5 cellular contexts compared by ENCODE assay signal in genomic region chr7:67196176-67196575, GRCh38.
A peak's percentile ranks its signal among the peaks of the same experiment; 100 is the strongest.
DNase-seq lines count a peak whose midpoint lies in the region; ATAC-seq, FAIRE-seq and TF ChIP-seq lines count a peak whose summit lies in the region.
"Not testable (repeated sequence)": the region's sequence is repeated elsewhere in the genome, so short reads cannot be mapped to it uniquely, and the experiment has no call there.

No MANE protein-coding gene starts in this region.

- not testable (repeated sequence) for H3K27me3 ChIP-seq in PC-3 (ENCODE audit: low read length); K562 (ENCODE audit: control insufficient read depth in 2 of 2, insufficient read depth in 2 of 2, low read length in 2 of 2); small intestine (ENCODE audit: control insufficient read depth in 2 of 2, insufficient read depth in 2 of 2, low read length in 2 of 2)

- not testable (repeated sequence) for H3K4me3 ChIP-seq in OCI-LY7 (ENCODE audit: low read depth, low read length, poor library complexity, severe bottlenecking); PC-3 (ENCODE audit: low read length); K562; small intestine (ENCODE audit: low read depth in 1 of 2, low read length in 2 of 2)

- in situ Hi-C loops in K562 (cut with MboI), result not testable (repeated sequence)

- H3K4me1 ChIP-seq in OCI-LY7 (ENCODE audit: insufficient read depth, low read length, poor library complexity, severe bottlenecking); PC-3 (ENCODE audit: insufficient read depth, low read length); K562 (replicated peaks in 1 of 2; ENCODE audit: control insufficient read depth in 2 of 2, insufficient read depth in 2 of 2, low read length in 2 of 2); small intestine (ENCODE audit: control insufficient read depth in 2 of 2, insufficient read depth in 1 of 2, low read depth in 1 of 2, low read length in 1 of 2): not testable (repeated sequence)

- H3K9me1 ChIP-seq in K562 (ENCODE audit: control insufficient read depth, insufficient read depth, low read length), result not testable (repeated sequence)

- ATAC-seq in PC-3 (peak; percentile 50; the same call in 1 of the 2 replicates), left colon (peak; percentile 53)
- not testable (repeated sequence) for ATAC-seq in K562

- H3F3A ChIP-seq in PC-3 (ENCODE audit: low read length, unreplicated experiment), result not testable (repeated sequence)

- not testable (repeated sequence) for H3K27ac ChIP-seq in OCI-LY7 (ENCODE audit: low read depth, low read length, poor library complexity, severe bottlenecking); PC-3 (ENCODE audit: low read length); K562 (ENCODE audit: extremely low read depth, low read depth, low read length); small intestine (ENCODE audit: low read depth in 1 of 2, low read length in 1 of 2)

- not testable (repeated sequence) for TF ChIP-seq EP300 in K562 (IDR thresholded peaks at IDR 0.05; ENCODE audit: low read length)

- not testable (repeated sequence) for H3K4me2 ChIP-seq in OCI-LY7 (ENCODE audit: low read length); PC-3 (ENCODE audit: low read length); K562 (ENCODE audit: insufficient read depth, low read length)

- not testable (repeated sequence) for H3K9ac ChIP-seq in PC-3 (ENCODE audit: low read length); K562 (ENCODE audit: insufficient read depth in 1 of 2, low read depth in 2 of 2, low read length in 2 of 2)

- TSS peak; percentile 20 for BruUV-seq in OCI-LY7 (replicated peaks; lab: Mats Ljungman, UMichigan)
- not testable (repeated sequence) for BruUV-seq in PC-3 (replicated peaks; lab: Mats Ljungman, UMichigan); K562 (replicated peaks; lab: Mats Ljungman, UMichigan)

- TF ChIP-seq RAD21 in K562 (CRISPR knock-in tag; conservative IDR thresholded peaks at IDR 0.05 in 1 of 2, IDR thresholded peaks at IDR 0.05 in 1 of 2), result not testable (repeated sequence)

- H3K9me2 ChIP-seq in OCI-LY7 (ENCODE audit: insufficient read depth, low read length); PC-3 (replicated peaks; ENCODE audit: low read length): not testable (repeated sequence)

- POLR2A ChIA-PET in OCI-LY7 (lab: Charles Lee); PC-3 (lab: Charles Lee; ENCODE audit: unreplicated experiment); K562 (lab: Yijun Ruan, JAX): not testable (repeated sequence)

- not testable (repeated sequence) for FAIRE-seq in K562 (lab: Jason Lieb, UNC); small intestine (lab: Jason Lieb, UNC)

- intact Hi-C loops in OCI-LY7 (cut with micrococcal nuclease; ENCODE audit: unreplicated experiment); PC-3 (cut with micrococcal nuclease); K562 (cut with micrococcal nuclease); left colon (cut with DNase I, micrococcal nuclease): not testable (repeated sequence)

- DNase-seq in OCI-LY7 (ENCODE audit: low spot score); PC-3; K562 (ENCODE audit: extremely low read depth in 1 of 4, low spot score in 3 of 4); left colon: not testable (repeated sequence)
- DNase-seq in small intestine, result peak; percentile 14

- 39% methylated on average over 2 of the region's 2 CpGs for WGBS in K562 (ENCODE audit: insufficient coverage, low coverage, missing lambda C conversion rate)
- 41 to 89% (median 77%) methylated on average over 2 of the region's 2 CpGs for WGBS in small intestine, 3 donors

- not testable (repeated sequence) for H3K9me3 ChIP-seq in OCI-LY7 (ENCODE audit: low read length); PC-3 (ENCODE audit: low read length); K562 (replicated peaks; ENCODE audit: control insufficient read depth, insufficient read depth, low read depth, low read length); small intestine (ENCODE audit: control insufficient read depth, low read depth)

- H3K79me2 ChIP-seq in OCI-LY7 (ENCODE audit: insufficient read depth, low read depth, low read length); PC-3 (ENCODE audit: low read length); K562 (ENCODE audit: control insufficient read depth, insufficient read depth, low read length): not testable (repeated sequence)

- H3K36me3 ChIP-seq in OCI-LY7 (ENCODE audit: insufficient read depth, low read length), result peaks cover 11% of the 10 kb centered on the region; the same call in 1 of the 2 replicates
- H3K36me3 ChIP-seq in PC-3 (ENCODE audit: low read depth, low read length); small intestine (ENCODE audit: control insufficient read depth in 2 of 2, insufficient read depth in 2 of 2, low read length in 2 of 2): not testable (repeated sequence)
- peaks cover 11% of the 10 kb centered on the region; the same call in 1 of the 3 replicates for H3K36me3 ChIP-seq in K562 (ENCODE audit: control insufficient read depth, insufficient read depth, low read length)

- not testable (repeated sequence) for TF ChIP-seq POLR2A in K562 (conservative IDR thresholded peaks at IDR 0.05)

- TF ChIP-seq CTCF in OCI-LY7 (conservative IDR thresholded peaks at IDR 0.05; ENCODE audit: low read length); PC-3 (conservative IDR thresholded peaks at IDR 0.05; ENCODE audit: low read depth, low read length); K562 (IDR thresholded peaks at IDR 0.05 in 2 of 3, conservative IDR thresholded peaks at IDR 0.05 in 1 of 3; ENCODE audit: insufficient read depth in 2 of 3, low read depth in 1 of 3, low read length in 3 of 3): not testable (repeated sequence)

- not testable (repeated sequence) for H2AFZ ChIP-seq in OCI-LY7 (ENCODE audit: low read length); PC-3 (ENCODE audit: low read length); K562 (ENCODE audit: low read depth, low read length)

- CTCF ChIA-PET in OCI-LY7 (lab: Charles Lee; ENCODE audit: unreplicated experiment); PC-3 (lab: Charles Lee); K562 (lab: Yijun Ruan, JAX; ENCODE audit: low intra/inter-chr PET ratio): not testable (repeated sequence)

- H4K20me1 ChIP-seq in OCI-LY7 (ENCODE audit: insufficient read depth, low read length); PC-3 (ENCODE audit: low read length); K562 (replicated peaks; ENCODE audit: control insufficient read depth, insufficient read depth, low read length): not testable (repeated sequence)

TF ChIP-seq in K562, 482 proteins besides CTCF, POLR2A, EP300 and RAD21:
- 0 out of 2 replicates have a peak, but pooled peaks have one; percentile 3 for TF ChIP-seq CBFA2T3 (IDR thresholded peaks at IDR 0.05)
